1 cellular context compared by ENCODE assay signal in genomic region chr2:166357950-166358321, GRCh38.
TF ChIP-seq lines count a peak whose summit lies in the region.

No MANE protein-coding gene starts in this region.

TF ChIP-seq in HEK293, 187 proteins besides CTCF, POLR2A, EP300 and RAD21 (continued from another document):
- peak; percentile 71; the same call in 1 of the 2 replicates for TF ChIP-seq ZNF140 (tag by site-specific recombination; IDR thresholded peaks at IDR 0.05)
- TF ChIP-seq ZNF202 (tag by site-specific recombination; IDR thresholded peaks at IDR 0.05; ENCODE audit: borderline replicate concordance) = 0 out of 2 replicates have a peak, but pooled peaks have one; percentile 34
- 0 out of 2 replicates have a peak, but pooled peaks have one; percentile 45 for TF ChIP-seq ZNF664 (tag by site-specific recombination; IDR thresholded peaks at IDR 0.05)
